In the genomic region with DNA sequence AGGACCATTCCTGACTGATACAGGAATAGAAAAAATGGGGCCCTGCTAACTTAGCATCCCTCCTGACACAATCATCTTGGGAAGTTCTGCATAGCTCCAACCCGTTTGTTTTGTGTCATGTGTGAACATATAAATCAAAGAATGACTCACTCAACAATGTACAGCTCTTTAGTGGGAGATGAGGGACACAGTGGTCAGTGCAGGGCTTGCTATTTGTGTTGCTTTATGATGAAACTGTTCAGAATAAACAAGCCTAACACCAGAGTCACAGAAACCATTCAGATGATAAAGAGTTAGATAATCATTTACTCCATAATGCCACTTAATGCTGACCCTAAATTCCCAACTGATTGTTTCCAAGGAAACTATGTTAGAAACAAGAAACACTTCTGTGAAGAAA, we compare ENCODE assay signal across 32 cellular contexts.
DNase-seq lines count a peak whose midpoint lies in the region; ATAC-seq and TF ChIP-seq lines count a peak whose summit lies in the region.
"Had no signal": no experiment of that assay in that cellular context is flagged by ENCODE, and none has a peak within 500 bp of the region (broad histone marks: within the 10 kb centered on the region; RNA-seq: fewer than 3 reads in every experiment).

No MANE protein-coding gene starts in this region.

- H3K4me1 ChIP-seq in SJCRH30 (no peaks in the 10 kb centered on the region), colonic mucosa (no peaks in the 10 kb centered on the region)
- H3K4me1 ChIP-seq: BE2C, heart left ventricle, psoas muscle, SJSA1, transverse colon had no signal

- H3K4me3 ChIP-seq in AG10803 (ENCODE audit: low read length) (no peak overlapping the region), epithelial cell of proximal tubule (ENCODE audit: low read depth, low read length) (no peak overlapping the region), SJCRH30 (no peak overlapping the region), colonic mucosa (no peak overlapping the region)
- H3K4me3 ChIP-seq: GM23338, heart left ventricle, lung, psoas muscle, SJSA1, transverse colon had no signal

- intact Hi-C loops in colonic mucosa (cut with DNase I): no loop called here

- TF ChIP-seq CTCF in AG10803 (conservative IDR thresholded peaks at IDR 0.05; ENCODE audit: low read length) (no peak), epithelial cell of proximal tubule (conservative IDR thresholded peaks at IDR 0.05; ENCODE audit: low read depth, low read length) (no peak), colonic mucosa (IDR thresholded peaks at IDR 0.05) (no peak)

- H3K9me3 ChIP-seq in SJCRH30 (replicated peaks) (no peaks in the 10 kb centered on the region), colonic mucosa (no peaks in the 10 kb centered on the region)
- H3K9me3 ChIP-seq: BE2C, psoas muscle, SJSA1, transverse colon had no signal

- H3K27me3 ChIP-seq in SJCRH30: no peaks in the 10 kb centered on the region
- H3K27me3 ChIP-seq in colonic mucosa: no peaks in the 10 kb centered on the region
- H3K27me3 ChIP-seq: BE2C, heart left ventricle, transverse colon had no signal

- peak; percentile 31 for DNase-seq in AG10803 (ENCODE audit: low read depth)
- peak; percentile 41 for DNase-seq in HT-29 (ENCODE audit: low spot score)
- DNase-seq in epithelial cell of proximal tubule (ENCODE audit: low read depth): peak; percentile 35
- peak; percentile 57 for DNase-seq in kidney glomerular epithelial cell (lab: John Stamatoyannopoulos, UW)
- DNase-seq in SJCRH30: no peak
- no peak for DNase-seq in colonic mucosa
- DNase-seq in NOMO-1 treated with DMSO at 0.1 percent for 48 hours (lab: John Stamatoyannopoulos, UW; ENCODE audit: unreplicated experiment): no peak
- DNase-seq: activated CD4-positive, alpha-beta T cell treated with anti-CD3 and anti-CD28 coated beads for 48 hours; activated effector memory CD4-positive, alpha-beta T cell treated with Interleukin-2 at 50 U/mL for 16 hours; anterior cingulate cortex; BE2C; CD8-positive, alpha-beta T cell; DMS 273 treated with DMSO at 0.1 percent for 48 hours; effector CD4-positive, alpha-beta T cell; heart left ventricle; KG1; MV-4-11; natural killer cell; NCI-H1436; NCI-H2081; NCI-H748 treated with DMSO at 0.1 percent for 48 hours; nucleus accumbens; psoas muscle; RPMI8226; T1000; transverse colon; WERI-Rb-1 had no signal

- H3K36me3 ChIP-seq in SJCRH30 (no peaks in the 10 kb centered on the region), colonic mucosa (no peaks in the 10 kb centered on the region)
- H3K36me3 ChIP-seq: BE2C, heart left ventricle, SJSA1, transverse colon, WERI-Rb-1 had no signal

- ATAC-seq in HG03457 (IDR thresholded peaks at IDR 0.05; ENCODE audit: unreplicated experiment): no peak
- ATAC-seq: CD8-positive, alpha-beta T cell; GM23338; heart left ventricle; natural killer cell; psoas muscle; stimulated activated effector memory CD8-positive, alpha-beta T cell treated with anti-CD3 and anti-CD28 coated beads, Interleukin-12 subunit alpha, Interleukin-12 subunit beta, amount 100 ng/mL, for 72 hours had no signal

- no peak overlapping the region for H3K27ac ChIP-seq in SJCRH30
- H3K27ac ChIP-seq in colonic mucosa: no peak overlapping the region
- H3K27ac ChIP-seq: heart left ventricle, psoas muscle, SJSA1, transverse colon, WERI-Rb-1 had no signal

- no peak overlapping the region for H3K9ac ChIP-seq in colonic mucosa (ENCODE audit: low read depth in 2 of 2, low read length in 2 of 2)

Comparison
In these comparisons a context has a peak if more than half of its experiments do, and no peak if none do; other contexts are left out.
1. DNase-seq: peak in AG10803 (single experiment), HT-29 (single experiment), epithelial cell of proximal tubule (single experiment) and kidney glomerular epithelial cell (single experiment); none in SJCRH30 (0 of 2), colonic mucosa (single experiment) and NOMO-1 treated with DMSO at 0.1 percent for 48 hours (single experiment).